3 cellular contexts compared by ENCODE assay signal in the genomic region with DNA sequence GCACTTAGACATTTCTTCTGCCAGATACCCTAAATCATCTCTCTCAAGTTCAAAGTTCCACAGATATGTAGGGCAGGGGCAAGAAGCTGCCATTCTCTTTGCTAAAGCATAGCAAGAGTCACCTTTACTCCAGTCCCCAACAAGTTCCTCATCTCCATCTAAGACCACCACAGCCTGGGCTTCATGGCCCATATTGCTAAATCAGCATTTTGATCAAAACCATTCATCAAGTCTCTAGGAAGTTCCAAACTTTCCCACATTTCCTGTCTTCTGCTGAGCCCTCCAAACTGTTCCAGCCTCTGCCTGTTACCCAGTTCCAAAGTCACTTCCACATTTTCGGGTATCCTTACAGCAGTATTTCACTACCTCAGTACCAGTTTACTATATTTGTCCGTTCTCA. TPM values are rescaled to one million over a fixed set of nuclear protein-coding genes. Genes with fewer than 3 reads are reported as not detected.
DNase-seq lines count a peak whose midpoint lies in the region; ATAC-seq, FAIRE-seq and TF ChIP-seq lines count a peak whose summit lies in the region.
"Not testable (repeated sequence)": the region's sequence is repeated elsewhere in the genome, so short reads cannot be mapped to it uniquely, and the experiment has no call there.

No MANE protein-coding gene starts in this region.

- not testable (repeated sequence) for H2AK9ac ChIP-seq in IMR-90 (replicated peaks; ENCODE audit: low read depth, low read length, poor library complexity)

- H3K36me3 Mint-ChIP-seq in endodermal cell (ENCODE audit: low read depth), result peaks cover 93% of the 10 kb centered on the region

- not testable (repeated sequence) for H3K4me2 ChIP-seq in IMR-90 (ENCODE audit: low read depth, low read length); HepG2 (ENCODE audit: low read depth, low read length)

- not testable (repeated sequence) for H3K27ac ChIP-seq in IMR-90 (ENCODE audit: insufficient read depth, low read length); endodermal cell (ENCODE audit: low read depth, low read length); HepG2 (ENCODE audit: extremely low read length, insufficient read depth, low read length)

- not testable (repeated sequence) for H3K79me1 ChIP-seq in IMR-90 (ENCODE audit: low read depth in 1 of 2, low read length in 2 of 2)

- not testable (repeated sequence) for TF ChIP-seq EP300 in HepG2 (IDR thresholded peaks at IDR 0.05; ENCODE audit: low read depth in 2 of 2, low read length in 2 of 2); HepG2 (CRISPR knock-in tag; IDR thresholded peaks at IDR 0.05; ENCODE audit: borderline replicate concordance)

- not testable (repeated sequence) for H3K9ac ChIP-seq in IMR-90 (ENCODE audit: low read depth, low read length); endodermal cell (ENCODE audit: extremely low read depth, low read length, poor library complexity, severe bottlenecking); HepG2 (ENCODE audit: insufficient read depth, low read depth, low read length)

- no CpG with 5 or more reads among the region's 2 CpGs for WGBS in IMR-90 (ENCODE audit: extremely low coverage in 2 of 2, insufficient read length in 1 of 2), 2 experiments
- 95 to 100% methylated on average over 1 to 2 of the region's 2 CpGs for WGBS in endodermal cell (ENCODE audit: insufficient coverage in 1 of 2, insufficient read length in 1 of 2), 2 experiments
- 97% methylated on average over 2 of the region's 2 CpGs for WGBS in HepG2 (ENCODE audit: low lambda C conversion rate)

- not testable (repeated sequence) for H4K20me1 ChIP-seq in IMR-90 (ENCODE audit: insufficient read depth, low read length); HepG2 (ENCODE audit: insufficient read depth, low read length)

- in situ Hi-C loops in IMR-90 (cut with MboI; ENCODE audit: low sequenced_read_pairs), result loop anchor here (25.0 kb wide), 1 partner anchor 962 kb away; a partner anchor contains a TSS
- in situ Hi-C loops in HepG2 (cut with HindIII; ENCODE audit: extremely low pct_ligation_motif_present, low pct_unique_long_range_greater_than_20kb), result not testable (repeated sequence)

- not testable (repeated sequence) for TF ChIP-seq POLR2A in IMR-90 (IDR thresholded peaks at IDR 0.05; ENCODE audit: low read depth, low read length); HepG2 (IDR thresholded peaks at IDR 0.05; ENCODE audit: insufficient read depth in 1 of 2, low read depth in 2 of 2, low read length in 2 of 2)

- not testable (repeated sequence) for H3K4me3 ChIP-seq in IMR-90 (ENCODE audit: insufficient read depth, low read depth, low read length); HepG2 (replicated peaks in 1 of 3; ENCODE audit: insufficient read depth in 1 of 3, low read depth in 2 of 3, low read length in 3 of 3)
- H3K4me3 ChIP-seq in endodermal cell (ENCODE audit: low read length), result peak overlapping the region; percentile 23

- H3K79me2 ChIP-seq in HepG2 (ENCODE audit: insufficient read depth, low read length), result not testable (repeated sequence)

- BruUV-seq in IMR-90 (replicated peaks; lab: Mats Ljungman, UMichigan); HepG2 (replicated peaks; lab: Mats Ljungman, UMichigan): not testable (repeated sequence)

- not testable (repeated sequence) for H3K18ac ChIP-seq in IMR-90 (ENCODE audit: low read depth, low read length)

- not testable (repeated sequence) for H2BK20ac ChIP-seq in IMR-90 (ENCODE audit: low read depth, low read length)

- not testable (repeated sequence) for H3K23ac ChIP-seq in IMR-90 (ENCODE audit: low read depth, low read length)

- not testable (repeated sequence) for H3K4ac ChIP-seq in IMR-90 (ENCODE audit: low read depth, low read length)

- not testable (repeated sequence) for H2BK15ac ChIP-seq in IMR-90 (ENCODE audit: low read depth, low read length)

- not testable (repeated sequence) for H3K9me1 ChIP-seq in IMR-90 (ENCODE audit: insufficient read depth, low read length)

- H4K8ac ChIP-seq in IMR-90 (ENCODE audit: low read depth in 2 of 2, low read length in 2 of 2), result not testable (repeated sequence)

- H4K91ac ChIP-seq in IMR-90 (ENCODE audit: insufficient read depth, low read depth, low read length), result not testable (repeated sequence)

- not testable (repeated sequence) for H3K27me3 ChIP-seq in IMR-90 (ENCODE audit: control insufficient read depth, insufficient read depth, low read length); endodermal cell (ENCODE audit: control insufficient read depth, insufficient read depth, low read length, poor library complexity, severe bottlenecking); HepG2 (ENCODE audit: control insufficient read depth in 1 of 2, insufficient read depth in 2 of 2, low read length in 2 of 2)

- not testable (repeated sequence) for H3K27me3 Mint-ChIP-seq in endodermal cell (ENCODE audit: insufficient read depth)

- CTCF ChIA-PET in IMR-90 (lab: Yijun Ruan, JAX); HepG2 (lab: Yijun Ruan, JAX; ENCODE audit: low intra/inter-chr PET ratio, low total read pairs): not testable (repeated sequence)

- POLR2A ChIA-PET in IMR-90 (lab: Charles Lee; ENCODE audit: unreplicated experiment); HepG2 (lab: Yijun Ruan, JAX): not testable (repeated sequence)

- TF ChIP-seq CTCF in IMR-90 (conservative IDR thresholded peaks at IDR 0.05; ENCODE audit: low read depth, low read length); endodermal cell (conservative IDR thresholded peaks at IDR 0.05); HepG2 (CRISPR knock-in tag; IDR thresholded peaks at IDR 0.05): not testable (repeated sequence)

- TF ChIP-seq RAD21 in IMR-90 (IDR thresholded peaks at IDR 0.05; ENCODE audit: low read length); HepG2 (CRISPR knock-in tag; IDR thresholded peaks at IDR 0.05): not testable (repeated sequence)

- intact Hi-C loops in IMR-90 (cut with micrococcal nuclease); HepG2 (cut with micrococcal nuclease; ENCODE audit: unreplicated experiment): not testable (repeated sequence)

- not testable (repeated sequence) for H3K27ac Mint-ChIP-seq in endodermal cell

- ATAC-seq in IMR-90 (ENCODE audit: low read depth); HepG2: not testable (repeated sequence)

- H3K56ac ChIP-seq in IMR-90 (ENCODE audit: extremely low read depth, insufficient read depth, low read length), result not testable (repeated sequence)

- H3K9me3 Mint-ChIP-seq in endodermal cell, result peaks cover 73% of the 10 kb centered on the region

- not testable (repeated sequence) for H3K4me1 Mint-ChIP-seq in endodermal cell

- dilution Hi-C loops in IMR-90 (cut with HindIII; ENCODE audit: low sequenced_read_pairs, unreplicated experiment), result not testable (repeated sequence)

- H3K4me1 ChIP-seq in IMR-90 (ENCODE audit: control insufficient read depth, insufficient read depth, low read length); endodermal cell (ENCODE audit: control insufficient read depth, insufficient read depth, low read length); HepG2 (ENCODE audit: insufficient read depth, low read length): not testable (repeated sequence)

- DNase-seq in IMR-90; endodermal cell; HepG2 (ENCODE audit: low spot score): not testable (repeated sequence)

- H2AFZ ChIP-seq in IMR-90 (replicated peaks; ENCODE audit: low read length, poor library complexity); HepG2 (ENCODE audit: low read length): not testable (repeated sequence)

- H2AK5ac ChIP-seq in IMR-90 (ENCODE audit: low read depth, low read length), result not testable (repeated sequence)

- H2BK120ac ChIP-seq in IMR-90 (ENCODE audit: low read depth, low read length), result not testable (repeated sequence)

- H2BK5ac ChIP-seq in IMR-90 (ENCODE audit: low read depth, low read length, poor library complexity, severe bottlenecking), result not testable (repeated sequence)

- peaks cover 38% of the 10 kb centered on the region for H3K9me3 ChIP-seq in IMR-90 (ENCODE audit: control insufficient read depth, insufficient read depth, low read length)
- H3K9me3 ChIP-seq in endodermal cell (ENCODE audit: control insufficient read depth, low read length), result peaks cover 54% of the 10 kb centered on the region
- not testable (repeated sequence) for H3K9me3 ChIP-seq in HepG2 (ENCODE audit: low read length)

- H3K14ac ChIP-seq in IMR-90 (replicated peaks; ENCODE audit: low read depth, low read length), result not testable (repeated sequence)

- not testable (repeated sequence) for H4K5ac ChIP-seq in IMR-90 (ENCODE audit: low read depth, low read length)

- H3K36me3 ChIP-seq in IMR-90 (ENCODE audit: control insufficient read depth, insufficient read depth, low read length), result peaks cover 56% of the 10 kb centered on the region
- H3K36me3 ChIP-seq in endodermal cell (ENCODE audit: control insufficient read depth, insufficient read depth, low read length), result peaks cover 51% of the 10 kb centered on the region
- H3K36me3 ChIP-seq in HepG2 (replicated peaks in 1 of 2; ENCODE audit: control insufficient read depth in 1 of 2, insufficient read depth in 2 of 2, low read length in 2 of 2), result peaks cover 2 to 11% of the 10 kb centered on the region in 2 experiments; a peak in 2 of 5 replicates

- H3K4me3 Mint-ChIP-seq in endodermal cell, result not testable (repeated sequence)

- not testable (repeated sequence) for FAIRE-seq in HepG2 (lab: Jason Lieb, UNC)

RNA-seq across cellular contexts. Expression of a gene that starts 11.3 kb away (rescaled TPM):
- total RNA-seq in IMR-90 (2012; rRNA removed), result 14.4 and 20.4 TPM in 2 replicates
- 11.0 and 14.9 TPM in 2 replicates for polyA plus RNA-seq in IMR-90 (2012; rRNA removed)
- 19.6 and 30.3 TPM in 2 replicates for polyA plus RNA-seq in IMR-90 (2012; cell fraction: cytosol; rRNA removed)
- 7.3 and 10.8 TPM in 2 replicates for polyA plus RNA-seq in IMR-90 (2012; cell fraction: nucleus; rRNA removed; ENCODE audit: low replicate concordance)
- 1 to 10 TPM; 9.2 to 9.5 TPM for total RNA-seq in endodermal cell
- polyA plus RNA-seq in endodermal cell (2013, experiment 1 of 2), result 19.2 TPM
- 20.4 TPM for polyA plus RNA-seq in endodermal cell (2013, experiment 2 of 2)
- total RNA-seq in HepG2 (2016; rRNA removed; fragmentation: Illumina TruSeq; extraction: Trizol), result 13.3 and 20.5 TPM in 2 replicates
- total RNA-seq in HepG2 (2016; cell fraction: cytosol; rRNA removed; fragmentation: Illumina TruSeq; extraction: Trizol; ENCODE audit: low read depth), result 6.0 and 7.5 TPM in 2 replicates
- 14.1 and 20.3 TPM in 2 replicates for total RNA-seq in HepG2 (2016; cell fraction: insoluble cytoplasmic fraction; rRNA removed; fragmentation: Illumina TruSeq; extraction: Trizol)
- total RNA-seq in HepG2 (2016; cell fraction: membrane; rRNA removed; fragmentation: Illumina TruSeq; extraction: Trizol), result 5.7 and 5.9 TPM in 2 replicates
- 7.0 and 7.7 TPM in 2 replicates for total RNA-seq in HepG2 (2016; cell fraction: nucleus; rRNA removed; fragmentation: Illumina TruSeq; extraction: Trizol)
- 16.8 and 17.7 TPM in 2 replicates for polyA plus RNA-seq in HepG2 (2011; rRNA removed)
- polyA plus RNA-seq in HepG2 (2011; cell fraction: cytosol; rRNA removed), result 19.8 and 24.4 TPM in 2 replicates
- polyA plus RNA-seq in HepG2 (2011; cell fraction: nucleus; rRNA removed), result 3.5 and 5.8 TPM in 2 replicates
- 12.0 and 12.7 TPM in 2 replicates for polyA plus RNA-seq in HepG2 (2012)
- 3.7 and 5.0 TPM in 2 replicates for polyA plus RNA-seq in HepG2 (2016; cell fraction: cytosol; fragmentation: Illumina TruSeq; extraction: Trizol; ENCODE audit: low read depth)
- 20.2 and 24.5 TPM in 2 replicates for polyA plus RNA-seq in HepG2 (2016; cell fraction: insoluble cytoplasmic fraction; fragmentation: Illumina TruSeq; extraction: Trizol; ENCODE audit: low read depth)
- polyA plus RNA-seq in HepG2 (2016; cell fraction: membrane; fragmentation: Illumina TruSeq; extraction: Trizol; ENCODE audit: low read depth), result 2.9 TPM in 2 replicates
- polyA plus RNA-seq in HepG2 (2016; cell fraction: nucleus; fragmentation: Illumina TruSeq; extraction: Trizol; ENCODE audit: insufficient read depth, low read depth), result 10.9 and 11.1 TPM in 2 replicates
- polyA minus RNA-seq in HepG2 (2011; rRNA and poly(A)+ RNA removed; ENCODE audit: low replicate concordance), result 6.7 and 11.3 TPM in 2 replicates
- polyA minus RNA-seq in HepG2 (2011; cell fraction: cytosol; rRNA and poly(A)+ RNA removed), result 1.8 and 6.1 TPM in 2 replicates
- polyA minus RNA-seq in HepG2 (2011; cell fraction: nucleus; rRNA and poly(A)+ RNA removed), result 3.6 and 6.2 TPM in 2 replicates

RNA-seq across cellular contexts. Expression of a gene that starts 11.3 kb away (rescaled TPM):
- total RNA-seq in IMR-90 (2012; rRNA removed), result 4.4 and 5.6 TPM in 2 replicates
- polyA plus RNA-seq in IMR-90 (2012; rRNA removed), result 1.4 and 2.1 TPM in 2 replicates
- 0.87 and 1.9 TPM in 2 replicates for polyA plus RNA-seq in IMR-90 (2012; cell fraction: cytosol; rRNA removed)
- polyA plus RNA-seq in IMR-90 (2012; cell fraction: nucleus; rRNA removed; ENCODE audit: low replicate concordance), result 2.4 and 5.6 TPM in 2 replicates
- total RNA-seq in endodermal cell, result 1 to 10 TPM; 1.5 to 3.5 TPM
- polyA plus RNA-seq in endodermal cell (2013, experiment 1 of 2), result 3.0 TPM
- polyA plus RNA-seq in endodermal cell (2013, experiment 2 of 2), result 2.1 TPM
- total RNA-seq in HepG2 (2016; rRNA removed; fragmentation: Illumina TruSeq; extraction: Trizol), result 2.1 and 2.6 TPM in 2 replicates
- total RNA-seq in HepG2 (2016; cell fraction: cytosol; rRNA removed; fragmentation: Illumina TruSeq; extraction: Trizol; ENCODE audit: low read depth), result 0.40 and 0.44 TPM in 2 replicates
- 2.2 and 2.6 TPM in 2 replicates for total RNA-seq in HepG2 (2016; cell fraction: insoluble cytoplasmic fraction; rRNA removed; fragmentation: Illumina TruSeq; extraction: Trizol)
- 1.0 TPM in 2 replicates for total RNA-seq in HepG2 (2016; cell fraction: membrane; rRNA removed; fragmentation: Illumina TruSeq; extraction: Trizol)
- 3.1 and 4.6 TPM in 2 replicates for total RNA-seq in HepG2 (2016; cell fraction: nucleus; rRNA removed; fragmentation: Illumina TruSeq; extraction: Trizol)
- polyA plus RNA-seq in HepG2 (2011; rRNA removed), result 2.0 and 2.2 TPM in 2 replicates
- polyA plus RNA-seq in HepG2 (2011; cell fraction: cytosol; rRNA removed), result 0.71 and 1.3 TPM in 2 replicates
- polyA plus RNA-seq in HepG2 (2011; cell fraction: nucleus; rRNA removed), result 3.0 and 5.3 TPM in 2 replicates
- polyA plus RNA-seq in HepG2 (2012), result 2.5 TPM in 2 replicates
- 0.24 and 0.31 TPM in 2 replicates for polyA plus RNA-seq in HepG2 (2016; cell fraction: cytosol; fragmentation: Illumina TruSeq; extraction: Trizol; ENCODE audit: low read depth)
- polyA plus RNA-seq in HepG2 (2016; cell fraction: insoluble cytoplasmic fraction; fragmentation: Illumina TruSeq; extraction: Trizol; ENCODE audit: low read depth), result 1.3 and 1.4 TPM in 2 replicates
- 0.37 and 0.50 TPM in 2 replicates for polyA plus RNA-seq in HepG2 (2016; cell fraction: membrane; fragmentation: Illumina TruSeq; extraction: Trizol; ENCODE audit: low read depth)
- 4.6 and 5.6 TPM in 2 replicates for polyA plus RNA-seq in HepG2 (2016; cell fraction: nucleus; fragmentation: Illumina TruSeq; extraction: Trizol; ENCODE audit: insufficient read depth, low read depth)
- polyA minus RNA-seq in HepG2 (2011; rRNA and poly(A)+ RNA removed; ENCODE audit: low replicate concordance), result 4.5 and 5.7 TPM in 2 replicates
- 2.1 and 2.2 TPM in 2 replicates for polyA minus RNA-seq in HepG2 (2011; cell fraction: cytosol; rRNA and poly(A)+ RNA removed)
- polyA minus RNA-seq in HepG2 (2011; cell fraction: nucleus; rRNA and poly(A)+ RNA removed), result 4.8 and 6.3 TPM in 2 replicates

RNA-seq across cellular contexts. Expression of a gene that starts 15.0 kb away (rescaled TPM):
- total RNA-seq in IMR-90 (2012; rRNA removed) (23.9 and 24.2 TPM in 2 replicates), endodermal cell (10 to 100 TPM; 15.2 to 15.5 TPM), HepG2 (2016; rRNA removed; fragmentation: Illumina TruSeq; extraction: Trizol) (24.9 and 29.4 TPM in 2 replicates)
- polyA plus RNA-seq in IMR-90 (2012; rRNA removed) (6.9 and 7.5 TPM in 2 replicates), HepG2 (2011; rRNA removed) (19.5 and 19.6 TPM in 2 replicates)
- 6.4 and 11.3 TPM in 2 replicates for polyA plus RNA-seq in IMR-90 (2012; cell fraction: cytosol; rRNA removed)
- polyA plus RNA-seq in IMR-90 (2012; cell fraction: nucleus; rRNA removed; ENCODE audit: low replicate concordance), result 14.0 and 23.8 TPM in 2 replicates
- 15.2 TPM for polyA plus RNA-seq in endodermal cell (2013, experiment 1 of 2)
- 13.7 TPM for polyA plus RNA-seq in endodermal cell (2013, experiment 2 of 2)
- total RNA-seq in HepG2 (2016; cell fraction: cytosol; rRNA removed; fragmentation: Illumina TruSeq; extraction: Trizol; ENCODE audit: low read depth), result 2.4 and 4.3 TPM in 2 replicates
- 27.4 and 29.3 TPM in 2 replicates for total RNA-seq in HepG2 (2016; cell fraction: insoluble cytoplasmic fraction; rRNA removed; fragmentation: Illumina TruSeq; extraction: Trizol)
- total RNA-seq in HepG2 (2016; cell fraction: membrane; rRNA removed; fragmentation: Illumina TruSeq; extraction: Trizol), result 11.2 and 12.3 TPM in 2 replicates
- 31.8 and 35.6 TPM in 2 replicates for total RNA-seq in HepG2 (2016; cell fraction: nucleus; rRNA removed; fragmentation: Illumina TruSeq; extraction: Trizol)
- polyA plus RNA-seq in HepG2 (2011; cell fraction: cytosol; rRNA removed), result 11.8 and 12.3 TPM in 2 replicates
- polyA plus RNA-seq in HepG2 (2011; cell fraction: nucleus; rRNA removed), result 31.4 and 37.4 TPM in 2 replicates
- polyA plus RNA-seq in HepG2 (2012), result 11.6 and 12.0 TPM in 2 replicates
- polyA plus RNA-seq in HepG2 (2016; cell fraction: cytosol; fragmentation: Illumina TruSeq; extraction: Trizol; ENCODE audit: low read depth), result 0.79 and 1.1 TPM in 2 replicates
- 15.8 and 17.0 TPM in 2 replicates for polyA plus RNA-seq in HepG2 (2016; cell fraction: insoluble cytoplasmic fraction; fragmentation: Illumina TruSeq; extraction: Trizol; ENCODE audit: low read depth)
- polyA plus RNA-seq in HepG2 (2016; cell fraction: membrane; fragmentation: Illumina TruSeq; extraction: Trizol; ENCODE audit: low read depth), result 3.6 and 4.5 TPM in 2 replicates
- polyA plus RNA-seq in HepG2 (2016; cell fraction: nucleus; fragmentation: Illumina TruSeq; extraction: Trizol; ENCODE audit: insufficient read depth, low read depth), result 45.4 and 45.8 TPM in 2 replicates
- 15.8 and 36.1 TPM in 2 replicates for polyA minus RNA-seq in HepG2 (2011; rRNA and poly(A)+ RNA removed; ENCODE audit: low replicate concordance)
- polyA minus RNA-seq in HepG2 (2011; cell fraction: cytosol; rRNA and poly(A)+ RNA removed), result 10.5 and 13.1 TPM in 2 replicates
- 30.3 and 34.6 TPM in 2 replicates for polyA minus RNA-seq in HepG2 (2011; cell fraction: nucleus; rRNA and poly(A)+ RNA removed)

RNA-seq across cellular contexts. Expression of a gene that starts 23.6 kb away (rescaled TPM):
- total RNA-seq in IMR-90 (2012; rRNA removed) (11.9 and 16.1 TPM in 2 replicates), endodermal cell (10 to 100 TPM; 11.6 to 12.3 TPM), HepG2 (2016; rRNA removed; fragmentation: Illumina TruSeq; extraction: Trizol) (8.0 and 9.5 TPM in 2 replicates)
- polyA plus RNA-seq in IMR-90 (2012; rRNA removed) (2.9 and 3.9 TPM in 2 replicates), HepG2 (2011; rRNA removed) (3.4 and 3.6 TPM in 2 replicates)
- 1.1 and 1.5 TPM in 2 replicates for polyA plus RNA-seq in IMR-90 (2012; cell fraction: cytosol; rRNA removed)
- 1.6 and 7.9 TPM in 2 replicates for polyA plus RNA-seq in IMR-90 (2012; cell fraction: nucleus; rRNA removed; ENCODE audit: low replicate concordance)
- 9.9 TPM for polyA plus RNA-seq in endodermal cell (2013, experiment 1 of 2)
- polyA plus RNA-seq in endodermal cell (2013, experiment 2 of 2), result 8.4 TPM
- 0.61 and 1.1 TPM in 2 replicates for total RNA-seq in HepG2 (2016; cell fraction: cytosol; rRNA removed; fragmentation: Illumina TruSeq; extraction: Trizol; ENCODE audit: low read depth)
- 7.7 and 8.9 TPM in 2 replicates for total RNA-seq in HepG2 (2016; cell fraction: insoluble cytoplasmic fraction; rRNA removed; fragmentation: Illumina TruSeq; extraction: Trizol)
- total RNA-seq in HepG2 (2016; cell fraction: membrane; rRNA removed; fragmentation: Illumina TruSeq; extraction: Trizol), result 3.0 and 3.4 TPM in 2 replicates
- total RNA-seq in HepG2 (2016; cell fraction: nucleus; rRNA removed; fragmentation: Illumina TruSeq; extraction: Trizol), result 5.9 and 7.0 TPM in 2 replicates
- polyA plus RNA-seq in HepG2 (2011; cell fraction: cytosol; rRNA removed), result 1.8 and 2.7 TPM in 2 replicates
- 3.0 and 4.8 TPM in 2 replicates for polyA plus RNA-seq in HepG2 (2011; cell fraction: nucleus; rRNA removed)
- polyA plus RNA-seq in HepG2 (2012), result 3.5 and 4.1 TPM in 2 replicates
- 0.17 TPM in 2 replicates for polyA plus RNA-seq in HepG2 (2016; cell fraction: cytosol; fragmentation: Illumina TruSeq; extraction: Trizol; ENCODE audit: low read depth)
- 4.3 and 4.6 TPM in 2 replicates for polyA plus RNA-seq in HepG2 (2016; cell fraction: insoluble cytoplasmic fraction; fragmentation: Illumina TruSeq; extraction: Trizol; ENCODE audit: low read depth)
- 0.69 and 0.74 TPM in 2 replicates for polyA plus RNA-seq in HepG2 (2016; cell fraction: membrane; fragmentation: Illumina TruSeq; extraction: Trizol; ENCODE audit: low read depth)
- polyA plus RNA-seq in HepG2 (2016; cell fraction: nucleus; fragmentation: Illumina TruSeq; extraction: Trizol; ENCODE audit: insufficient read depth, low read depth), result 7.8 and 9.4 TPM in 2 replicates
- 8.4 and 9.2 TPM in 2 replicates for polyA minus RNA-seq in HepG2 (2011; rRNA and poly(A)+ RNA removed; ENCODE audit: low replicate concordance)
- 4.4 and 6.1 TPM in 2 replicates for polyA minus RNA-seq in HepG2 (2011; cell fraction: cytosol; rRNA and poly(A)+ RNA removed)
- polyA minus RNA-seq in HepG2 (2011; cell fraction: nucleus; rRNA and poly(A)+ RNA removed), result 3.9 and 5.5 TPM in 2 replicates

RNA-seq across cellular contexts. Expression of a gene that starts 36.3 kb away (rescaled TPM):
- total RNA-seq in IMR-90 (2012; rRNA removed) (11.7 and 17.4 TPM in 2 replicates), endodermal cell (1 to 10 TPM; 7.6 to 9.2 TPM), HepG2 (2016; rRNA removed; fragmentation: Illumina TruSeq; extraction: Trizol) (10.1 and 14.0 TPM in 2 replicates)
- polyA plus RNA-seq in IMR-90 (2012; rRNA removed) (3.6 and 4.3 TPM in 2 replicates), HepG2 (2011; rRNA removed) (3.0 and 3.7 TPM in 2 replicates)
- 6.5 and 8.0 TPM in 2 replicates for polyA plus RNA-seq in IMR-90 (2012; cell fraction: cytosol; rRNA removed)
- polyA plus RNA-seq in IMR-90 (2012; cell fraction: nucleus; rRNA removed; ENCODE audit: low replicate concordance), result 5.1 and 9.3 TPM in 2 replicates
- polyA plus RNA-seq in endodermal cell (2013, experiment 1 of 2), result 6.6 TPM
- polyA plus RNA-seq in endodermal cell (2013, experiment 2 of 2), result 5.7 TPM
- 1.7 and 1.8 TPM in 2 replicates for total RNA-seq in HepG2 (2016; cell fraction: cytosol; rRNA removed; fragmentation: Illumina TruSeq; extraction: Trizol; ENCODE audit: low read depth)
- total RNA-seq in HepG2 (2016; cell fraction: insoluble cytoplasmic fraction; rRNA removed; fragmentation: Illumina TruSeq; extraction: Trizol), result 9.0 and 13.5 TPM in 2 replicates
- total RNA-seq in HepG2 (2016; cell fraction: membrane; rRNA removed; fragmentation: Illumina TruSeq; extraction: Trizol), result 6.0 and 7.0 TPM in 2 replicates
- total RNA-seq in HepG2 (2016; cell fraction: nucleus; rRNA removed; fragmentation: Illumina TruSeq; extraction: Trizol), result 11.7 and 13.5 TPM in 2 replicates
- polyA plus RNA-seq in HepG2 (2011; cell fraction: cytosol; rRNA removed), result 1.5 and 3.0 TPM in 2 replicates
- polyA plus RNA-seq in HepG2 (2011; cell fraction: nucleus; rRNA removed), result 8.1 and 8.6 TPM in 2 replicates
- 2.4 and 2.5 TPM in 2 replicates for polyA plus RNA-seq in HepG2 (2012)
- 0.35 and 0.54 TPM in 2 replicates for polyA plus RNA-seq in HepG2 (2016; cell fraction: cytosol; fragmentation: Illumina TruSeq; extraction: Trizol; ENCODE audit: low read depth)
- polyA plus RNA-seq in HepG2 (2016; cell fraction: insoluble cytoplasmic fraction; fragmentation: Illumina TruSeq; extraction: Trizol; ENCODE audit: low read depth), result 6.0 and 7.0 TPM in 2 replicates
- polyA plus RNA-seq in HepG2 (2016; cell fraction: membrane; fragmentation: Illumina TruSeq; extraction: Trizol; ENCODE audit: low read depth), result 1.5 and 1.9 TPM in 2 replicates
- 7.0 and 7.2 TPM in 2 replicates for polyA plus RNA-seq in HepG2 (2016; cell fraction: nucleus; fragmentation: Illumina TruSeq; extraction: Trizol; ENCODE audit: insufficient read depth, low read depth)
- polyA minus RNA-seq in HepG2 (2011; rRNA and poly(A)+ RNA removed; ENCODE audit: low replicate concordance), result 24.0 and 24.2 TPM in 2 replicates
- 3.7 and 5.4 TPM in 2 replicates for polyA minus RNA-seq in HepG2 (2011; cell fraction: cytosol; rRNA and poly(A)+ RNA removed)
- polyA minus RNA-seq in HepG2 (2011; cell fraction: nucleus; rRNA and poly(A)+ RNA removed), result 51.2 and 58.4 TPM in 2 replicates
